8 cellular contexts compared by ENCODE assay signal in the genomic region with DNA sequence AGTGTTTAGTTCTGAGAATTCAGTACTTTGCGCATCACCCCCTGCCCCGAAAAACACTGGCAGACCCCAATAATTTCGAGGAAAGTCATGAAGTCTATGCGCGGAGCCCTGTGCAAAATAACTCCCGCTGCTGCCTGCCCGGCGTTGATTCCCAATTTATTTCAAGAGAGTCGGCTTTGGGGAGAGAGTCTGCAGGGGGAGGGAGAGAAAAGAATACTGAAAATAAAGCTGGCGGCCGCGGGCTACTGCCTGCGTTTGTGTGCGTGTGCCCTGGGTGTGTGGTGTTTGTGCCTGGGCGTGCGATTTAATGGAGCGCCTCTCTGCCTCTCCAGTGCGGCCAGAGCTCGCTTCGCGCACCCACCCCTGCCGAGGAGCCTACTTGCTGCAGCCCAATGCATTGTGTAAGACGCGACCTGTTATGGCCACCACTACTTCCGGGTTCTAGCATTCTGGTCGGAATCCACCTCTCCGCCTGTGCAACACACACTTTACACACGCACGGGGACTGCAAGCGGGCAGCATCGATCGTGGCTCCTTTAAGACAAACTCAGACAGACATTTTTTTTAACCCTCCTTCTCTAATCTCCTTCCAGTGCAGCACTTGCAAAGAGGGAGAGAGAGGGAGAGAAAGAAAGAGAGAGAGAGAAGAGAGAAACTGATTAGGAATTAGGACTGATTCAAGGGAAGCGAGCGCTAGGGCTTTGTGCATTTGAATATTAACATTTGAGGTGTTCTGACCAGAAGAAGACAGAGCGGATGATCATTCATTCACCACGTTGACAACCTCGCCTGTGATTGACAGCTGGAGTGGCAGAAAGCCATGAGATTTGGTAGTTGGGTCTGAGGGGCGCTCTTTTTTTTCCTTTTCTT. TPM values are rescaled to one million over a fixed set of nuclear protein-coding genes. Genes with fewer than 3 reads are reported as not detected.
A peak's percentile ranks its signal among the peaks of the same experiment; 100 is the strongest.
DNase-seq lines count a peak whose midpoint lies in the region; ATAC-seq lines count a peak whose summit lies in the region.

A gene (plus strand): TSS at position 447 of the 870 bp plus-strand sequence. CDS start 732 bp downstream, outside the sequence.

- peak; percentile 64 for ATAC-seq in GM19438 (IDR thresholded peaks at IDR 0.05; ENCODE audit: low read depth, unreplicated experiment)

- intact Hi-C loops in cardiac septum (cut with DNase I): loop anchor here (2.0 to 5.0 kb wide), 6 partner anchors 62 to 1407 kb away; no protein-coding TSS in a partner anchor

- DNase-seq in COLO829 (ENCODE audit: low spot score): peak; percentile 78
- peak; percentile 69 for DNase-seq in HPDE6-E6E7 (ENCODE audit: extremely low spot score)
- DNase-seq in NCI-H748 treated with DMSO at 0.1 percent for 48 hours (lab: John Stamatoyannopoulos, UW): peak; percentile 70
- peak; percentile 12 to 91 (median 81) for DNase-seq in anterior cingulate cortex (lab: John Stamatoyannopoulos, UW)
- DNase-seq in cardiac septum (ENCODE audit: low spot score): peak; percentile 94
- peak in 55 of 56 donors; percentile 50 to 93 (median 85) for DNase-seq in nucleus accumbens (lab: John Stamatoyannopoulos, UW)
- no peak for DNase-seq in T-helper 9 cell

RNA-seq across cellular contexts. Expression of the gene that starts here (rescaled TPM):
- 24.7 TPM for total RNA-seq in cardiac septum
